Comparison of ENCODE assay signal across 8 cellular contexts in genomic region chrX:119427024-119427794, GRCh38. TPM values are rescaled to one million over a fixed set of nuclear protein-coding genes. Genes with fewer than 3 reads are reported as not detected.
DNase-seq lines count a peak whose midpoint lies in the region; ATAC-seq and TF ChIP-seq lines count a peak whose summit lies in the region.

No MANE protein-coding gene starts in this region.

- intact Hi-C loops in CD14-positive monocyte (cut with micrococcal nuclease): no loop called here

- H3K27me3 Mint-ChIP-seq in CD14-positive monocyte (ENCODE audit: low read depth in 3 of 3): peaks cover 0 to 7% (median 0%) of the 10 kb centered on the region in 3 donors

- peaks cover 14% of the 10 kb centered on the region for H3K4me1 Mint-ChIP-seq in CD14-positive monocyte

- H3K4me3 Mint-ChIP-seq in CD14-positive monocyte: peak overlapping the region; percentile 34 to 39

- DNase-seq in CD14-positive monocyte (ENCODE audit: low spot score): no peak
- peak; percentile 25 for DNase-seq in brain microvascular endothelial cell
- DNase-seq in skeletal muscle cell (ENCODE audit: low read depth): peak; percentile 8
- no peak for DNase-seq in mucosa of gallbladder (ENCODE audit: low spot score)
- no peak for DNase-seq in G401 (ENCODE audit: low spot score)
- DNase-seq in occipital lobe (lab: John Stamatoyannopoulos, UW): no peak

- ATAC-seq in GM19351 (IDR thresholded peaks at IDR 0.05; ENCODE audit: unreplicated experiment) (peak; percentile 83), HG03457 (IDR thresholded peaks at IDR 0.05; ENCODE audit: unreplicated experiment) (peak; percentile 88)

- H3K4me3 ChIP-seq in brain microvascular endothelial cell (ENCODE audit: low read depth, low read length) (no peak overlapping the region), skeletal muscle cell (ENCODE audit: low read depth, low read length) (no peak overlapping the region)

- H3K9me3 Mint-ChIP-seq in CD14-positive monocyte: peaks cover 0 to 5% (median 0%) of the 10 kb centered on the region in 7 donors

- peak overlapping the region; percentile 6 for H3K27ac ChIP-seq in brain microvascular endothelial cell

- peak overlapping the region in 6 of 7 donors; percentile 4 to 84 (median 22) for H3K27ac Mint-ChIP-seq in CD14-positive monocyte

- no peak for TF ChIP-seq CTCF in CD14-positive monocyte (IDR thresholded peaks at IDR 0.05)
- no peak for TF ChIP-seq CTCF in brain microvascular endothelial cell (IDR thresholded peaks at IDR 0.05; ENCODE audit: low read depth, low read length, missing control alignments)

- no peaks in the 10 kb centered on the region for H3K36me3 ChIP-seq in brain microvascular endothelial cell (replicated peaks)

- in situ Hi-C loops in brain microvascular endothelial cell (cut with HindIII; ENCODE audit: low pct_ligation_motif_present, low sequenced_read_pairs): no loop called here
- in situ Hi-C loops in G401 (cut with HindIII; ENCODE audit: low sequenced_read_pairs): no loop called here

- H3K36me3 Mint-ChIP-seq in CD14-positive monocyte: peaks cover 5 to 9% of the 10 kb centered on the region in 2 donors

- no peaks in the 10 kb centered on the region for H3K27me3 ChIP-seq in brain microvascular endothelial cell (replicated peaks)

RNA-seq across cellular contexts. Expression of gene SLC25A43, which starts 28.1 kb away (rescaled TPM):
- 1 to 10 TPM; 6.8 to 8.6 TPM for polyA plus RNA-seq in CD14-positive monocyte
- total RNA-seq in mucosa of gallbladder (4.3 TPM), occipital lobe (2.2 TPM)
- 12.2 and 17.8 TPM in 2 replicates for total RNA-seq in G401 (2014; rRNA removed; shearing (Covaris generic))

RNA-seq across cellular contexts. Expression of gene SLC25A5, which starts 41.0 kb away (rescaled TPM):
- 100 to 1,000 TPM; 436 to 491 TPM for polyA plus RNA-seq in CD14-positive monocyte
- total RNA-seq in mucosa of gallbladder (257 TPM), occipital lobe (73.6 TPM)
- total RNA-seq in G401 (2014; rRNA removed; shearing (Covaris generic)): 127 and 170 TPM in 2 replicates

Comparison
In these comparisons a context has a peak if more than half of its experiments do, and no peak if none do; other contexts are left out.
1. DNase-seq: peak in brain microvascular endothelial cell (single experiment) and skeletal muscle cell (single experiment); none in CD14-positive monocyte (single experiment), mucosa of gallbladder (single experiment), G401 (single experiment) and occipital lobe (single experiment).